Comparison of ENCODE assay signal across 15 cellular contexts in genomic region chr6:111774346-111774703, GRCh38.
DNase-seq lines count a peak whose midpoint lies in the region; ATAC-seq, FAIRE-seq and TF ChIP-seq lines count a peak whose summit lies in the region.
"Had no signal": no experiment of that assay in that cellular context is flagged by ENCODE, and none has a peak within 500 bp of the region (broad histone marks: within the 10 kb centered on the region; RNA-seq: fewer than 3 reads in every experiment).

No MANE protein-coding gene starts in this region.

- no peak overlapping the region for H2BK120ac ChIP-seq in H1 (replicated peaks; ENCODE audit: low read depth, low read length)

- TF ChIP-seq RAD21 in H1 (IDR thresholded peaks at IDR 0.05 in 1 of 2, conservative IDR thresholded peaks at IDR 0.05 in 1 of 2; ENCODE audit: low read depth in 2 of 2, low read length in 2 of 2) = no peak

- peaks cover 40% of the 10 kb centered on the region for H3K36me3 Mint-ChIP-seq in activated naive CD4-positive, alpha-beta T cell treated with anti-CD3 and anti-CD28 coated beads, Interleukin-2, amount 50 U/mL, for 24 hours
- H3K36me3 Mint-ChIP-seq in activated naive CD4-positive, alpha-beta T cell treated with anti-CD3 and anti-CD28 coated beads, Interleukin-2, amount 10 ng/mL, durations not matched to agents 7 days and 5 days = peaks cover 48% of the 10 kb centered on the region
- H3K36me3 Mint-ChIP-seq in stimulated activated effector memory CD8-positive, alpha-beta T cell treated with anti-CD3 and anti-CD28 coated beads, Interleukin-12 subunit alpha, Interleukin-12 subunit beta, amount 100 ng/mL, for 72 hours = peaks cover 83% of the 10 kb centered on the region

- H3K79me1 ChIP-seq in H1 (ENCODE audit: low read depth, low read length) = peaks cover 2% of the 10 kb centered on the region; the same call in 1 of the 2 replicates

- H3K27ac Mint-ChIP-seq in activated naive CD4-positive, alpha-beta T cell treated with anti-CD3 and anti-CD28 coated beads, Interleukin-2, amount 50 U/mL, for 24 hours = peak overlapping the region; percentile 79
- H3K27ac Mint-ChIP-seq in activated naive CD4-positive, alpha-beta T cell treated with anti-CD3 and anti-CD28 coated beads, Interleukin-2, amount 10 ng/mL, durations not matched to agents 7 days and 5 days = no peak overlapping the region
- H3K27ac Mint-ChIP-seq in stimulated activated effector memory CD8-positive, alpha-beta T cell treated with anti-CD3 and anti-CD28 coated beads, Interleukin-12 subunit alpha, Interleukin-12 subunit beta, amount 100 ng/mL, for 72 hours = peak overlapping the region; percentile 88

- H3K4me3 ChIP-seq in Karpas-422 (ENCODE audit: low read length) (no peak overlapping the region), H1 (ENCODE audit: extremely low read depth in 1 of 4, insufficient read depth in 2 of 4, low read depth in 3 of 4, low read length in 4 of 4) (no peak overlapping the region)
- H3K4me3 ChIP-seq: Peyer's patch had no signal

- no peak overlapping the region for H2BK12ac ChIP-seq in H1 (ENCODE audit: low read depth, low read length)

- TF ChIP-seq EP300 in H1 (IDR thresholded peaks at IDR 0.05; ENCODE audit: borderline replicate concordance in 1 of 2, low read depth in 2 of 2, low read length in 2 of 2) = no peak

- no peak for ATAC-seq in stimulated activated effector memory CD8-positive, alpha-beta T cell treated with anti-CD3 and anti-CD28 coated beads, Interleukin-12 subunit alpha, Interleukin-12 subunit beta, amount 100 ng/mL, for 72 hours
- no peak for ATAC-seq in HG02885 (IDR thresholded peaks at IDR 0.05; ENCODE audit: poor library complexity, unreplicated experiment)

- TF ChIP-seq CTCF in H1 (IDR thresholded peaks at IDR 0.05; ENCODE audit: control extremely low read depth in 1 of 3, insufficient read depth in 1 of 3, low read depth in 1 of 3, low read length in 3 of 3) = no peak

- no peak overlapping the region for H3K4me2 ChIP-seq in Karpas-422 (ENCODE audit: low read depth, low read length, poor library complexity, severe bottlenecking)
- H3K4me2 ChIP-seq in H1 (ENCODE audit: insufficient read depth in 1 of 2, low read depth in 2 of 2, low read length in 2 of 2) = no peak overlapping the region

- H3K9me2 ChIP-seq in Karpas-422 (replicated peaks; ENCODE audit: insufficient read depth, low read length) = no peaks in the 10 kb centered on the region

- H3K9ac ChIP-seq in Karpas-422 (ENCODE audit: low read length) = no peak overlapping the region
- H3K9ac ChIP-seq in H1 (replicated peaks in 1 of 4; ENCODE audit: extremely low read depth in 1 of 4, low read depth in 3 of 4, low read length in 3 of 4) = no peak overlapping the region

- H3K14ac ChIP-seq in H1 (ENCODE audit: insufficient read length) = no peak overlapping the region

- H2BK15ac ChIP-seq in H1 (ENCODE audit: low read length) = no peak overlapping the region

- H3K27me3 ChIP-seq in Karpas-422 (ENCODE audit: low read length) (no peaks in the 10 kb centered on the region), H1 (replicated peaks in 1 of 4; ENCODE audit: control insufficient read depth in 3 of 4, extremely low read depth in 1 of 4, insufficient read depth in 3 of 4, low read length in 3 of 4) (no peaks in the 10 kb centered on the region)
- H3K27me3 ChIP-seq: BE2C, Peyer's patch had no signal

- no peaks in the 10 kb centered on the region for H3K27me3 Mint-ChIP-seq in activated naive CD4-positive, alpha-beta T cell treated with anti-CD3 and anti-CD28 coated beads, Interleukin-2, amount 50 U/mL, for 24 hours
- no peaks in the 10 kb centered on the region for H3K27me3 Mint-ChIP-seq in activated naive CD4-positive, alpha-beta T cell treated with anti-CD3 and anti-CD28 coated beads, Interleukin-2, amount 10 ng/mL, durations not matched to agents 7 days and 5 days

- H3K18ac ChIP-seq in H1 (ENCODE audit: extremely low read depth, low read length) = no peak overlapping the region

- WGBS in H1 (ENCODE audit: extremely low coverage in 1 of 2, insufficient coverage in 1 of 2, insufficient read length in 1 of 2, insufficient replicate concordance in 2 of 2, low coverage in 1 of 2, low lambda C conversion rate in 2 of 2, missing lambda C conversion rate in 1 of 2), 2 experiments = 87% methylated on average over 1 of the region's 1 CpG; no CpG with 5 or more reads in 1 of the 2 experiments

- no peak for DNase-seq in activated naive CD4-positive, alpha-beta T cell treated with anti-CD3 and anti-CD28 coated beads, Interleukin-2, amount 10 ng/mL, durations not matched to agents 7 days and 5 days
- DNase-seq in Karpas-422 = no peak
- no peak for DNase-seq in H1 (ENCODE audit: low read depth in 1 of 2, low spot score in 2 of 2)
- DNase-seq in stimulated activated effector memory CD8-positive, alpha-beta T cell treated with anti-CD3 and anti-CD28 coated beads, Interleukin-12 subunit alpha, Interleukin-12 subunit beta, amount 100 ng/mL, for 72 hours (ENCODE audit: low spot score in 2 of 2) = no peak
- no peak for DNase-seq in globus pallidus (ENCODE audit: low spot score)
- no peak for DNase-seq in NCI-H510A treated with DMSO at 0.1 percent for 48 hours (lab: John Stamatoyannopoulos, UW)
- DNase-seq: BE2C, cortex of kidney, midbrain, NCI-H1105, Peyer's patch had no signal

- H3K36me3 ChIP-seq in Karpas-422 (ENCODE audit: insufficient read depth, low read length) (peaks cover 14% of the 10 kb centered on the region; the same call in 1 of the 2 replicates), H1 (ENCODE audit: control insufficient read depth in 2 of 4, insufficient read depth in 4 of 4, low read length in 3 of 4) (no peaks in the 10 kb centered on the region)
- H3K36me3 ChIP-seq: Peyer's patch had no signal

- peaks cover 4% of the 10 kb centered on the region for H3K9me3 Mint-ChIP-seq in activated naive CD4-positive, alpha-beta T cell treated with anti-CD3 and anti-CD28 coated beads, Interleukin-2, amount 50 U/mL, for 24 hours
- H3K9me3 Mint-ChIP-seq in activated naive CD4-positive, alpha-beta T cell treated with anti-CD3 and anti-CD28 coated beads, Interleukin-2, amount 10 ng/mL, durations not matched to agents 7 days and 5 days = peaks cover 4% of the 10 kb centered on the region
- H3K9me3 Mint-ChIP-seq in stimulated activated effector memory CD8-positive, alpha-beta T cell treated with anti-CD3 and anti-CD28 coated beads, Interleukin-12 subunit alpha, Interleukin-12 subunit beta, amount 100 ng/mL, for 72 hours = no peaks in the 10 kb centered on the region

- no peak overlapping the region for H4K91ac ChIP-seq in H1 (replicated peaks; ENCODE audit: insufficient read length, low read length)

- H3K4ac ChIP-seq in H1 (replicated peaks; ENCODE audit: insufficient read length, low read depth, low read length) = no peak overlapping the region

- POLR2A ChIA-PET in H1 (lab: Charles Lee; ENCODE audit: partially characterized antibody) = interaction anchor here (1.1 to 1.2 kb wide), 3 partner anchors 12 to 65 kb away, joined by 3 to 4 read pairs (median 3); no protein-coding TSS in a partner anchor

- H2AK5ac ChIP-seq in H1 (ENCODE audit: low read depth, low read length) = peak overlapping the region; percentile 44; the same call in 1 of the 2 replicates

- H3K27ac ChIP-seq in Karpas-422 (ENCODE audit: low read length) (peak overlapping the region; percentile 16; the same call in 1 of the 2 replicates), H1 (ENCODE audit: low read depth, low read length) (no peak overlapping the region)

- CTCF ChIA-PET in activated naive CD4-positive, alpha-beta T cell treated with anti-CD3 and anti-CD28 coated beads, Interleukin-2, amount 10 ng/mL, durations not matched to agents 7 days and 5 days (lab: Charles Lee) = interaction anchor here (0.7 kb wide), 1 partner anchor 12 kb away, joined by 3 read pairs; no protein-coding TSS in a partner anchor
- CTCF ChIA-PET in H1 (lab: Charles Lee; ENCODE audit: partially characterized antibody) = interaction anchor here (0.8 to 2.8 kb wide), 6 partner anchors 10 to 269 kb away, joined by 3 to 12 read pairs (median 3); no protein-coding TSS in a partner anchor

- no peak overlapping the region for H2BK20ac ChIP-seq in H1 (ENCODE audit: low read length)

- H4K5ac ChIP-seq in H1 (ENCODE audit: insufficient read length, low read depth, low read length) = no peak overlapping the region

- H2AFZ ChIP-seq in Karpas-422 (ENCODE audit: low read length) = no peak overlapping the region
- H2AFZ ChIP-seq in H1 (ENCODE audit: low read length) = no peak overlapping the region

- no peak overlapping the region for H3K56ac ChIP-seq in H1 (replicated peaks; ENCODE audit: insufficient read length, low read depth, low read length)

- no peak overlapping the region for H4K8ac ChIP-seq in H1 (ENCODE audit: extremely low read depth, insufficient read depth, low read length)

- H3K4me3 Mint-ChIP-seq in activated naive CD4-positive, alpha-beta T cell treated with anti-CD3 and anti-CD28 coated beads, Interleukin-2, amount 50 U/mL, for 24 hours = no peak overlapping the region
- H3K4me3 Mint-ChIP-seq in activated naive CD4-positive, alpha-beta T cell treated with anti-CD3 and anti-CD28 coated beads, Interleukin-2, amount 10 ng/mL, durations not matched to agents 7 days and 5 days = no peak overlapping the region
- H3K4me3 Mint-ChIP-seq in stimulated activated effector memory CD8-positive, alpha-beta T cell treated with anti-CD3 and anti-CD28 coated beads, Interleukin-12 subunit alpha, Interleukin-12 subunit beta, amount 100 ng/mL, for 72 hours = no peak overlapping the region

- no peak for TF ChIP-seq POLR2A in H1 (IDR thresholded peaks at IDR 0.05; ENCODE audit: control extremely low read depth in 1 of 2, low read depth in 2 of 2, low read length in 2 of 2)

- H3K79me2 ChIP-seq in Karpas-422 (ENCODE audit: low read length) (peaks cover 69% of the 10 kb centered on the region), H1 (ENCODE audit: control insufficient read depth in 1 of 2, insufficient read depth in 2 of 2, low read length in 2 of 2) (no peaks in the 10 kb centered on the region; a peak in 1 of 4 replicates)

- peaks cover 92% of the 10 kb centered on the region for H3K4me1 Mint-ChIP-seq in activated naive CD4-positive, alpha-beta T cell treated with anti-CD3 and anti-CD28 coated beads, Interleukin-2, amount 50 U/mL, for 24 hours
- H3K4me1 Mint-ChIP-seq in activated naive CD4-positive, alpha-beta T cell treated with anti-CD3 and anti-CD28 coated beads, Interleukin-2, amount 10 ng/mL, durations not matched to agents 7 days and 5 days = peaks cover 65% of the 10 kb centered on the region
- H3K4me1 Mint-ChIP-seq in stimulated activated effector memory CD8-positive, alpha-beta T cell treated with anti-CD3 and anti-CD28 coated beads, Interleukin-12 subunit alpha, Interleukin-12 subunit beta, amount 100 ng/mL, for 72 hours = peaks cover 87% of the 10 kb centered on the region

- no peaks in the 10 kb centered on the region for H4K20me1 ChIP-seq in Karpas-422 (ENCODE audit: insufficient read depth, low read depth, low read length)
- no peaks in the 10 kb centered on the region for H4K20me1 ChIP-seq in H1 (replicated peaks in 1 of 2; ENCODE audit: control insufficient read depth in 1 of 2, insufficient read depth in 2 of 2, low read length in 2 of 2)

- no peak for FAIRE-seq in H1 (lab: Jason Lieb, UNC)
- FAIRE-seq: GM19239, urothelium cell line had no signal

- no peak overlapping the region for H3K23ac ChIP-seq in H1 (ENCODE audit: insufficient read length)

- H3K23me2 ChIP-seq in H1 (ENCODE audit: low read depth, low read length) = no peaks in the 10 kb centered on the region

- H3K9me3 ChIP-seq in Karpas-422 (ENCODE audit: low read length) (no peaks in the 10 kb centered on the region), H1 (ENCODE audit: insufficient read depth in 2 of 2, low read depth in 1 of 2, low read length in 1 of 2) (no peaks in the 10 kb centered on the region)
- H3K9me3 ChIP-seq: BE2C, Peyer's patch had no signal

- peaks cover 89% of the 10 kb centered on the region for H3K4me1 ChIP-seq in Karpas-422 (ENCODE audit: low read length)
- H3K4me1 ChIP-seq in H1 (replicated peaks in 1 of 4; ENCODE audit: control insufficient read depth in 3 of 4, insufficient read depth in 4 of 4, low read length in 3 of 4) = peaks cover 0 to 12% (median 6%) of the 10 kb centered on the region in 4 experiments; a peak in 4 of 7 replicates

- no peak overlapping the region for H2BK5ac ChIP-seq in H1 (ENCODE audit: low read depth, low read length)
